ENCODE assay signal across 8 cellular contexts in genomic region chr16:88264641-88265285, GRCh38.
A peak's percentile ranks its signal among the peaks of the same experiment; 100 is the strongest.
DNase-seq lines count a peak whose midpoint lies in the region; ATAC-seq, FAIRE-seq and TF ChIP-seq lines count a peak whose summit lies in the region.

No MANE protein-coding gene starts in this region.

- peak; percentile 89 for ATAC-seq in HG02759 (IDR thresholded peaks at IDR 0.05; ENCODE audit: unreplicated experiment)
- ATAC-seq in activated naive CD8-positive, alpha-beta T cell treated with anti-CD3 and anti-CD28 coated beads, Interleukin-2, amount 10 ng/mL, durations not matched to agents 7 days and 5 days (ENCODE audit: low read depth), result peak; percentile 62
- ATAC-seq in GM19328 (IDR thresholded peaks at IDR 0.05; ENCODE audit: unreplicated experiment), result no peak

- DNase-seq in GM03348 (ENCODE audit: low spot score) (peak; percentile 87), RCC 7860 (ENCODE audit: low spot score) (peak; percentile 93), cardiac muscle cell (ENCODE audit: low read depth in 1 of 2, low spot score in 1 of 2) (peak; percentile 33 to 89), putamen (ENCODE audit: low spot score) (peak; percentile 16)
- peak; percentile 48 for DNase-seq in activated naive CD8-positive, alpha-beta T cell treated with anti-CD3 and anti-CD28 coated beads, Interleukin-2, amount 10 ng/mL, durations not matched to agents 7 days and 5 days
- no peak for DNase-seq in effector CD8-positive, alpha-beta T cell (lab: John Stamatoyannopoulos, UW)

- H3K9me3 Mint-ChIP-seq in activated naive CD8-positive, alpha-beta T cell treated with anti-CD3 and anti-CD28 coated beads, Interleukin-2, amount 10 ng/mL, durations not matched to agents 7 days and 5 days, result no peaks in the 10 kb centered on the region

- no peaks in the 10 kb centered on the region for H3K4me1 Mint-ChIP-seq in activated naive CD8-positive, alpha-beta T cell treated with anti-CD3 and anti-CD28 coated beads, Interleukin-2, amount 10 ng/mL, durations not matched to agents 7 days and 5 days

- no peak for TF ChIP-seq CTCF in cardiac muscle cell (IDR thresholded peaks at IDR 0.05; ENCODE audit: low read depth, low read length)

- H3K36me3 Mint-ChIP-seq in activated naive CD8-positive, alpha-beta T cell treated with anti-CD3 and anti-CD28 coated beads, Interleukin-2, amount 10 ng/mL, durations not matched to agents 7 days and 5 days, result no peaks in the 10 kb centered on the region

- no peak overlapping the region for H3K27ac Mint-ChIP-seq in activated naive CD8-positive, alpha-beta T cell treated with anti-CD3 and anti-CD28 coated beads, Interleukin-2, amount 10 ng/mL, durations not matched to agents 7 days and 5 days

- H3K4me1 ChIP-seq in cardiac muscle cell (ENCODE audit: low read depth), result peaks cover 6% of the 10 kb centered on the region

- no peak overlapping the region for H3K4me3 ChIP-seq in cardiac muscle cell

- no peak overlapping the region for H3K4me3 Mint-ChIP-seq in activated naive CD8-positive, alpha-beta T cell treated with anti-CD3 and anti-CD28 coated beads, Interleukin-2, amount 10 ng/mL, durations not matched to agents 7 days and 5 days

- no peaks in the 10 kb centered on the region for H3K9me3 ChIP-seq in cardiac muscle cell (ENCODE audit: low read depth)

- POLR2A ChIA-PET in activated naive CD8-positive, alpha-beta T cell treated with anti-CD3 and anti-CD28 coated beads, Interleukin-2, amount 10 ng/mL, durations not matched to agents 7 days and 5 days (lab: Charles Lee), result no interaction called here

- no peaks in the 10 kb centered on the region for H3K36me3 ChIP-seq in cardiac muscle cell

- peaks cover 13% of the 10 kb centered on the region for H3K27me3 Mint-ChIP-seq in activated naive CD8-positive, alpha-beta T cell treated with anti-CD3 and anti-CD28 coated beads, Interleukin-2, amount 10 ng/mL, durations not matched to agents 7 days and 5 days

- peak; percentile 93 for FAIRE-seq in RCC 7860 (lab: Jason Lieb, UNC)

- no peaks in the 10 kb centered on the region for H3K27me3 ChIP-seq in cardiac muscle cell

- no peak overlapping the region for H3K27ac ChIP-seq in cardiac muscle cell
